In the genomic region with DNA sequence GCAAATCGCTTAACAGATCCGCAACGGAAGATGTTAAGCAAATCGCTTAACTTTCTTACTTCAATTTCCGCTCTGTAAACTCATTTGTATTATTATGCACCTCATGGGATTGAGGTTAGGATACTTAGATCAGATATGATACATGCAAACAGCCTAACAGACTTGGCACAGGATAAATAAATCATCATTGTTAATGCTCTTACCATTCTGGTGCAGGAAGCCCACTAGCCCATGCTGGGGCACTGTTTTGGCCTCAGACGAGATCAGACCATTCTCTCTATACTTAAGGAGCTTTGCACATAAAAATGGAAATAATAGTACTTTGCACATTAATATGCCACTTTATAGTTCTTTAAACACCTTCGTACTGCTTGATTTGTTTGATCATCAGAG, we compare ENCODE assay signal across 6 cellular contexts. TPM values are rescaled to one million over a fixed set of nuclear protein-coding genes. Genes with fewer than 3 reads are reported as not detected.
A peak's percentile ranks its signal among the peaks of the same experiment; 100 is the strongest.
DNase-seq lines count a peak whose midpoint lies in the region; ATAC-seq and TF ChIP-seq lines count a peak whose summit lies in the region.

No MANE protein-coding gene starts in this region.

- DNase-seq in HFFc6 (peak; percentile 19), activated B cell treated with CpG ODN at 0.5 μM for 24 hours (no peak), mesendoderm (no peak)

- no peaks in the 10 kb centered on the region for H3K27me3 ChIP-seq in mesendoderm (ENCODE audit: insufficient read depth, low read length, poor library complexity)

- H3K56ac ChIP-seq in mesendoderm (ENCODE audit: low read length), result peak overlapping the region; percentile 94

- intact Hi-C loops in activated B cell treated with CpG ODN at 0.5 μM for 24 hours (cut with micrococcal nuclease), result loop anchor here (1.0 kb wide), 2 partner anchors 74 to 358 kb away; partner anchors contain the start of genes NOP2 and USP5

- no CpG with 5 or more reads among the region's 7 CpGs for WGBS in mesendoderm (ENCODE audit: extremely low coverage, insufficient coverage, low lambda C conversion rate)

- peak overlapping the region; percentile 86 for H3K27ac ChIP-seq in mesendoderm (ENCODE audit: low read depth, low read length)

- ATAC-seq in activated B cell treated with CpG ODN at 0.5 μM for 24 hours (ENCODE audit: low read depth), result peak; percentile 1
- no peak for ATAC-seq in GM19452 (IDR thresholded peaks at IDR 0.05; ENCODE audit: unreplicated experiment)
- no peak for ATAC-seq in HG02571 (IDR thresholded peaks at IDR 0.05; ENCODE audit: unreplicated experiment)
- no peak for ATAC-seq in GM21447 (IDR thresholded peaks at IDR 0.05; ENCODE audit: unreplicated experiment)

- H3K27ac Mint-ChIP-seq in HFFc6 (peak overlapping the region; percentile 95), activated B cell treated with CpG ODN at 0.5 μM for 24 hours (peak overlapping the region; percentile 96)

- peaks cover 18% of the 10 kb centered on the region for H3K79me1 ChIP-seq in mesendoderm (ENCODE audit: low read length)

- TF ChIP-seq CTCF in HFFc6 (IDR thresholded peaks at IDR 0.05), result peak; percentile 42; the same call in 1 of the 2 replicates
- TF ChIP-seq CTCF in activated B cell treated with CpG ODN at 0.5 μM for 24 hours (IDR thresholded peaks at IDR 0.05), result no peak

- peak overlapping the region; percentile 99 for H3K4me3 Mint-ChIP-seq in HFFc6
- peak overlapping the region; percentile 97 for H3K4me3 Mint-ChIP-seq in activated B cell treated with CpG ODN at 0.5 μM for 24 hours

- no peak overlapping the region for H2BK120ac ChIP-seq in mesendoderm (ENCODE audit: low read depth, low read length)

- peaks cover 26% of the 10 kb centered on the region for H3K4me1 Mint-ChIP-seq in HFFc6 (ENCODE audit: low read depth)
- H3K4me1 Mint-ChIP-seq in activated B cell treated with CpG ODN at 0.5 μM for 24 hours, result peaks cover 28% of the 10 kb centered on the region

- 0 out of 2 replicates have a peak, but pooled peaks cover 3% of the 10 kb centered on the region for H3K27me3 Mint-ChIP-seq in HFFc6 (ENCODE audit: insufficient read depth)
- no peaks in the 10 kb centered on the region for H3K27me3 Mint-ChIP-seq in activated B cell treated with CpG ODN at 0.5 μM for 24 hours

- peaks cover 3% of the 10 kb centered on the region for H3K36me3 ChIP-seq in mesendoderm (ENCODE audit: control insufficient read depth, insufficient read depth, low read length)

- H3K9me3 Mint-ChIP-seq in HFFc6, result no peaks in the 10 kb centered on the region
- no peaks in the 10 kb centered on the region for H3K9me3 Mint-ChIP-seq in activated B cell treated with CpG ODN at 0.5 μM for 24 hours

- H3K79me2 ChIP-seq in mesendoderm (ENCODE audit: control insufficient read depth, insufficient read depth, low read length), result peaks cover 22% of the 10 kb centered on the region

- H2BK15ac ChIP-seq in mesendoderm (replicated peaks; ENCODE audit: low read depth), result no peak overlapping the region

- peaks cover 22% of the 10 kb centered on the region for H3K36me3 Mint-ChIP-seq in HFFc6 (ENCODE audit: low read depth)
- peaks cover 43% of the 10 kb centered on the region for H3K36me3 Mint-ChIP-seq in activated B cell treated with CpG ODN at 0.5 μM for 24 hours (ENCODE audit: low read depth)

- H3K23ac ChIP-seq in mesendoderm (ENCODE audit: low read length), result no peak overlapping the region

- POLR2A ChIA-PET in activated B cell treated with CpG ODN at 0.5 μM for 24 hours (lab: Charles Lee), result interaction anchor here (0.7 to 2.6 kb wide), 3 partner anchors 24 to 48 kb away, joined by 3 to 10 read pairs (median 8); partner anchors contain the start of genes TAPBPL and VAMP1

- peaks cover 7% of the 10 kb centered on the region for H3K4me1 ChIP-seq in mesendoderm (ENCODE audit: control insufficient read depth, low read depth, low read length)

- no peak overlapping the region for H4K8ac ChIP-seq in mesendoderm (ENCODE audit: low read depth, low read length)

- peak overlapping the region; percentile 49 for H2BK5ac ChIP-seq in mesendoderm (ENCODE audit: low read length)

- no peak overlapping the region for H3K18ac ChIP-seq in mesendoderm (ENCODE audit: low read length)

- peak overlapping the region; percentile 93 for H3K4me3 ChIP-seq in mesendoderm (ENCODE audit: low read length)

- H3K9ac ChIP-seq in mesendoderm (ENCODE audit: low read length), result peak overlapping the region; percentile 90

- CTCF ChIA-PET in activated B cell treated with CpG ODN at 0.5 μM for 24 hours (lab: Charles Lee), result no interaction called here

- H4K5ac ChIP-seq in mesendoderm (ENCODE audit: low read length), result no peak overlapping the region

- H3K4ac ChIP-seq in mesendoderm (ENCODE audit: low read depth, low read length), result no peak overlapping the region

- peak overlapping the region; percentile 77 for H3K4me2 ChIP-seq in mesendoderm (ENCODE audit: low read length)

- H2AK5ac ChIP-seq in mesendoderm (ENCODE audit: low read length), result no peak overlapping the region

RNA-seq across cellular contexts. Expression of gene NCAPD2, which starts 0.4 kb away (rescaled TPM):
- 10 to 100 TPM; 42.2 to 75.9 (median 65.4) TPM for total RNA-seq in HFFc6 (2021; fragmentation: NEBNext Ultra II Directional; extraction: Animal tissue kit (Norgen Biotek cat#: 25700))
- 38.4 and 40.9 TPM in 2 replicates for total RNA-seq in activated B cell treated with CpG ODN at 0.5 μM for 24 hours
- 52.1 TPM for polyA plus RNA-seq in mesendoderm (2013, experiment 1 of 2)
- 50.5 TPM for polyA plus RNA-seq in mesendoderm (2013, experiment 2 of 2)

RNA-seq across cellular contexts. Expression of gene MRPL51, which starts 1.3 kb away (rescaled TPM):
- total RNA-seq in HFFc6 (2021; fragmentation: NEBNext Ultra II Directional; extraction: Animal tissue kit (Norgen Biotek cat#: 25700)), result 100 to 1,000 TPM; 227 to 290 (median 257) TPM
- 130 and 145 TPM in 2 replicates for total RNA-seq in activated B cell treated with CpG ODN at 0.5 μM for 24 hours
- polyA plus RNA-seq in mesendoderm (2013, experiment 1 of 2), result 887 TPM
- 886 TPM for polyA plus RNA-seq in mesendoderm (2013, experiment 2 of 2)

RNA-seq across cellular contexts. Expression of gene VAMP1, which starts 23.9 kb away (rescaled TPM):
- 10 to 100 TPM in 5 of 6 experiments, 1 to 10 TPM in 1; 8.6 to 13.0 (median 10.8) TPM for total RNA-seq in HFFc6 (2021; fragmentation: NEBNext Ultra II Directional; extraction: Animal tissue kit (Norgen Biotek cat#: 25700))
- total RNA-seq in activated B cell treated with CpG ODN at 0.5 μM for 24 hours, result 32.9 and 34.5 TPM in 2 replicates
- 8.1 TPM for polyA plus RNA-seq in mesendoderm (2013, experiment 1 of 2)
- polyA plus RNA-seq in mesendoderm (2013, experiment 2 of 2), result 8.5 TPM

RNA-seq across cellular contexts. Expression of gene GAPDH, which starts 40.0 kb away (rescaled TPM):
- total RNA-seq in HFFc6 (2021; fragmentation: NEBNext Ultra II Directional; extraction: Animal tissue kit (Norgen Biotek cat#: 25700)), result 1,000 to 10,000 TPM; 6,263 to 7,539 (median 6,900) TPM
- total RNA-seq in activated B cell treated with CpG ODN at 0.5 μM for 24 hours, result 1,003 and 1,033 TPM in 2 replicates
- 5,113 TPM for polyA plus RNA-seq in mesendoderm (2013, experiment 1 of 2)
- 5,145 TPM for polyA plus RNA-seq in mesendoderm (2013, experiment 2 of 2)

RNA-seq across cellular contexts. Expression of gene TAPBPL, which starts 42.5 kb away (rescaled TPM):
- total RNA-seq in HFFc6 (2021; fragmentation: NEBNext Ultra II Directional; extraction: Animal tissue kit (Norgen Biotek cat#: 25700)), result 1 to 10 TPM; 4.3 to 8.2 (median 6.5) TPM
- 52.5 and 64.0 TPM in 2 replicates for total RNA-seq in activated B cell treated with CpG ODN at 0.5 μM for 24 hours
- polyA plus RNA-seq in mesendoderm (2013, experiment 1 of 2), result 0.35 TPM
- polyA plus RNA-seq in mesendoderm (2013, experiment 2 of 2), result 0.46 TPM
